8 cellular contexts compared by ENCODE assay signal in genomic region chr10:69716711-69717560, GRCh38.
DNase-seq lines count a peak whose midpoint lies in the region; ATAC-seq, FAIRE-seq and TF ChIP-seq lines count a peak whose summit lies in the region.

No MANE protein-coding gene starts in this region.

- ATAC-seq in A549 (peak; percentile 84 to 95), psoas muscle (peak; percentile 45 to 70 (median 52)), HG02981 (IDR thresholded peaks at IDR 0.05; ENCODE audit: unreplicated experiment) (no peak), HG02642 (IDR thresholded peaks at IDR 0.05; ENCODE audit: poor library complexity, unreplicated experiment) (no peak)

- peak; percentile 81 to 89 for TF ChIP-seq RAD21 in A549 (conservative IDR thresholded peaks at IDR 0.05 in 1 of 2, IDR thresholded peaks at IDR 0.05 in 1 of 2)

- H3K9ac ChIP-seq in NT2/D1 (ENCODE audit: insufficient read length, low read depth), result no peak overlapping the region

- FAIRE-seq in A549 (lab: Jason Lieb, UNC) (no peak), GM12892 (lab: Jason Lieb, UNC) (peak; percentile 63)

- WGBS in A549 (ENCODE audit: missing lambda C conversion rate), result 40% methylated on average over 17 of the region's 19 CpGs
- 63 to 67% (median 64%) methylated on average over 19 of the region's 19 CpGs for WGBS in psoas muscle, 3 donors

- CTCF ChIA-PET in A549 (lab: Yijun Ruan, JAX), result interaction anchor here (0.6 to 8.9 kb wide), 45 partner anchors 9 to 921 kb away, joined by 3 to 153 read pairs (median 5); partner anchors contain the start of gene COL13A1

- POLR2A ChIA-PET in A549 (lab: Yijun Ruan, JAX), result no interaction called here

- TF ChIP-seq CTCF in A549 (IDR thresholded peaks at IDR 0.05) (peak; percentile 83), fibroblast of pulmonary artery (IDR thresholded peaks at IDR 0.05; ENCODE audit: low read length, missing control alignments) (peak; percentile 79), psoas muscle (IDR thresholded peaks at IDR 0.05) (peak; percentile 66)

- H3K4me1 ChIP-seq in A549 (no peaks in the 10 kb centered on the region), NT2/D1 (ENCODE audit: insufficient read depth, insufficient read length) (no peaks in the 10 kb centered on the region), psoas muscle (peaks cover 6% of the 10 kb centered on the region)

- H3K36me3 ChIP-seq in NT2/D1 (ENCODE audit: insufficient read depth, insufficient read length, low read length), result no peaks in the 10 kb centered on the region
- no peaks in the 10 kb centered on the region for H3K36me3 ChIP-seq in psoas muscle (ENCODE audit: insufficient read depth in 1 of 2, low read depth in 1 of 2)

- no peak overlapping the region for H3K4me3 ChIP-seq in A549
- no peak overlapping the region for H3K4me3 ChIP-seq in NT2/D1 (ENCODE audit: insufficient read length, low read depth)
- no peak overlapping the region for H3K4me3 ChIP-seq in fibroblast of pulmonary artery (replicated peaks; ENCODE audit: low read depth, low read length)
- no peak overlapping the region for H3K4me3 ChIP-seq in psoas muscle

- intact Hi-C loops in psoas muscle (cut with DNase I), result loop anchor here (1.0 to 10.0 kb wide), 4 partner anchors 72 to 292 kb away; no protein-coding TSS in a partner anchor

- TF ChIP-seq EP300 in A549 (IDR thresholded peaks at IDR 0.05), result no peak

- DNase-seq in A549 (ENCODE audit: low read depth in 1 of 2, low spot score in 1 of 2), result peak; percentile 58 to 84
- peak; percentile 59 for DNase-seq in GM12892 (ENCODE audit: insufficient read length)
- DNase-seq in NT2/D1 (ENCODE audit: low read depth, low spot score), result peak; percentile 39
- DNase-seq in activated T-cell treated with anti-CD3 and anti-CD28 coated beads, Interleukin-2, amount 50 U/mL, for 1 hour, result peak; percentile 60
- peak; percentile 46 for DNase-seq in fibroblast of pulmonary artery (ENCODE audit: low read depth)
- DNase-seq in psoas muscle, result peak; percentile 54 to 71

- no peaks in the 10 kb centered on the region for H3K27me3 ChIP-seq in NT2/D1 (ENCODE audit: insufficient read depth, insufficient read length)
- no peaks in the 10 kb centered on the region for H3K27me3 ChIP-seq in psoas muscle (ENCODE audit: insufficient read depth in 3 of 3, low read length in 2 of 3)

- TF ChIP-seq POLR2A in A549 (IDR thresholded peaks at IDR 0.05; ENCODE audit: low read length) (no peak), GM12892 (IDR thresholded peaks at IDR 0.05; ENCODE audit: low read depth, low read length) (no peak)

- H3K27ac ChIP-seq in A549, result no peak overlapping the region
- no peak overlapping the region for H3K27ac ChIP-seq in psoas muscle

- peaks cover 7% of the 10 kb centered on the region; the same call in 1 of the 3 replicates for H3K9me3 ChIP-seq in A549
- peaks cover 15% of the 10 kb centered on the region; the same call in 1 of the 2 replicates for H3K9me3 ChIP-seq in NT2/D1 (ENCODE audit: insufficient read depth, low read length)
- no peaks in the 10 kb centered on the region for H3K9me3 ChIP-seq in psoas muscle

- H3K4me2 ChIP-seq in A549, result no peak overlapping the region

TF ChIP-seq in A549, 52 proteins besides CTCF, POLR2A, EP300 and RAD21:
- TF ChIP-seq ZC3H11A (IDR thresholded peaks at IDR 0.05) (no peak), SMC3 (IDR thresholded peaks at IDR 0.05) (peak; percentile 75)

Comparison
In these comparisons a context has a peak if more than half of its experiments do, and no peak if none do; other contexts are left out.
1. ATAC-seq: peak in A549 (2 of 2) and psoas muscle (4 of 4); none in HG02981 (single experiment) and HG02642 (single experiment).
2. Peak in every context shown above with its lines, with median percentiles within 50 percentile points of each other: DNase-seq and CTCF ChIP-seq.